In genomic region chr15:99631256-99631655, GRCh38 we compare ENCODE assay signal across 10 cellular contexts.
A peak's percentile ranks its signal among the peaks of the same experiment; 100 is the strongest.
DNase-seq lines count a peak whose midpoint lies in the region; ATAC-seq and TF ChIP-seq lines count a peak whose summit lies in the region.
"Had no signal": no experiment of that assay in that cellular context is flagged by ENCODE, and none has a peak within 500 bp of the region (broad histone marks: within the 10 kb centered on the region; RNA-seq: fewer than 3 reads in every experiment).

No MANE protein-coding gene starts in this region.

- peak; percentile 20 for ATAC-seq in activated CD8-positive, alpha-beta T cell treated with anti-CD3 and anti-CD28 coated beads for 36 hours
- ATAC-seq in activated CD8-positive, alpha-beta T cell treated with anti-CD3 and anti-CD28 coated beads, Interleukin-2, amount 10 ng/mL, durations not matched to agents 7 days and 5 days: no peak
- ATAC-seq in HG03097 (IDR thresholded peaks at IDR 0.05; ENCODE audit: low FRiP score, unreplicated experiment): peak; percentile 83
- ATAC-seq in activated T-helper 17 cell treated with anti-CD3 and anti-CD28 coated beads, Interleukin-2, amount 50 U/mL, for 72 hours (replicated peaks): peak; percentile 39
- ATAC-seq: A549, Panc1 had no signal

- peaks cover 33% of the 10 kb centered on the region for H3K36me3 Mint-ChIP-seq in activated CD8-positive, alpha-beta T cell treated with anti-CD3 and anti-CD28 coated beads for 36 hours (ENCODE audit: low read depth)
- H3K36me3 Mint-ChIP-seq in activated CD8-positive, alpha-beta T cell treated with anti-CD3 and anti-CD28 coated beads, Interleukin-2, amount 10 ng/mL, durations not matched to agents 7 days and 5 days (ENCODE audit: low read depth): peaks cover 43% of the 10 kb centered on the region
- peaks cover 45% of the 10 kb centered on the region for H3K36me3 Mint-ChIP-seq in activated T-helper 17 cell treated with anti-CD3 and anti-CD28 coated beads, Interleukin-2, amount 50 U/mL, for 72 hours (ENCODE audit: low read depth)
- peaks cover 55% of the 10 kb centered on the region for H3K36me3 Mint-ChIP-seq in stimulated activated naive CD8-positive, alpha-beta T cell treated with anti-CD3 and anti-CD28 coated beads, Interleukin-15, Interleukin-2, amounts not matched to agents 100 ng/mL and 50 ng/mL, for 24 hours (ENCODE audit: low read depth)

- H3K4me1 Mint-ChIP-seq in activated CD8-positive, alpha-beta T cell treated with anti-CD3 and anti-CD28 coated beads for 36 hours (ENCODE audit: low read depth): peaks cover 25% of the 10 kb centered on the region
- peaks cover 14% of the 10 kb centered on the region for H3K4me1 Mint-ChIP-seq in activated CD8-positive, alpha-beta T cell treated with anti-CD3 and anti-CD28 coated beads, Interleukin-2, amount 10 ng/mL, durations not matched to agents 7 days and 5 days (ENCODE audit: low read depth)
- H3K4me1 Mint-ChIP-seq in activated T-helper 17 cell treated with anti-CD3 and anti-CD28 coated beads, Interleukin-2, amount 50 U/mL, for 72 hours: peaks cover 14% of the 10 kb centered on the region
- H3K4me1 Mint-ChIP-seq in stimulated activated naive CD8-positive, alpha-beta T cell treated with anti-CD3 and anti-CD28 coated beads, Interleukin-15, Interleukin-2, amounts not matched to agents 100 ng/mL and 50 ng/mL, for 24 hours (ENCODE audit: low read depth): peaks cover 59% of the 10 kb centered on the region

- peak overlapping the region; percentile 21 for H3K27ac Mint-ChIP-seq in activated CD8-positive, alpha-beta T cell treated with anti-CD3 and anti-CD28 coated beads for 36 hours
- H3K27ac Mint-ChIP-seq in activated CD8-positive, alpha-beta T cell treated with anti-CD3 and anti-CD28 coated beads, Interleukin-2, amount 10 ng/mL, durations not matched to agents 7 days and 5 days: no peak overlapping the region
- no peak overlapping the region for H3K27ac Mint-ChIP-seq in activated T-helper 17 cell treated with anti-CD3 and anti-CD28 coated beads, Interleukin-2, amount 50 U/mL, for 72 hours
- peak overlapping the region; percentile 4 for H3K27ac Mint-ChIP-seq in stimulated activated naive CD8-positive, alpha-beta T cell treated with anti-CD3 and anti-CD28 coated beads, Interleukin-15, Interleukin-2, amounts not matched to agents 100 ng/mL and 50 ng/mL, for 24 hours

- peaks cover 4% of the 10 kb centered on the region for H3K9me3 Mint-ChIP-seq in activated CD8-positive, alpha-beta T cell treated with anti-CD3 and anti-CD28 coated beads for 36 hours
- peaks cover 12% of the 10 kb centered on the region for H3K9me3 Mint-ChIP-seq in activated CD8-positive, alpha-beta T cell treated with anti-CD3 and anti-CD28 coated beads, Interleukin-2, amount 10 ng/mL, durations not matched to agents 7 days and 5 days (ENCODE audit: insufficient read depth)
- H3K9me3 Mint-ChIP-seq in activated T-helper 17 cell treated with anti-CD3 and anti-CD28 coated beads, Interleukin-2, amount 50 U/mL, for 72 hours: peaks cover 4% of the 10 kb centered on the region
- peaks cover 6% of the 10 kb centered on the region for H3K9me3 Mint-ChIP-seq in stimulated activated naive CD8-positive, alpha-beta T cell treated with anti-CD3 and anti-CD28 coated beads, Interleukin-15, Interleukin-2, amounts not matched to agents 100 ng/mL and 50 ng/mL, for 24 hours

- H3K4me3 Mint-ChIP-seq in activated CD8-positive, alpha-beta T cell treated with anti-CD3 and anti-CD28 coated beads for 36 hours: no peak overlapping the region
- H3K4me3 Mint-ChIP-seq in activated CD8-positive, alpha-beta T cell treated with anti-CD3 and anti-CD28 coated beads, Interleukin-2, amount 10 ng/mL, durations not matched to agents 7 days and 5 days: no peak overlapping the region
- H3K4me3 Mint-ChIP-seq in activated T-helper 17 cell treated with anti-CD3 and anti-CD28 coated beads, Interleukin-2, amount 50 U/mL, for 72 hours: no peak overlapping the region
- no peak overlapping the region for H3K4me3 Mint-ChIP-seq in stimulated activated naive CD8-positive, alpha-beta T cell treated with anti-CD3 and anti-CD28 coated beads, Interleukin-15, Interleukin-2, amounts not matched to agents 100 ng/mL and 50 ng/mL, for 24 hours

- intact Hi-C loops in activated CD8-positive, alpha-beta T cell treated with anti-CD3 and anti-CD28 coated beads for 36 hours (cut with micrococcal nuclease): no loop called here

- POLR2A ChIA-PET in activated CD8-positive, alpha-beta T cell treated with anti-CD3 and anti-CD28 coated beads for 36 hours (lab: Charles Lee): no interaction called here
- POLR2A ChIA-PET in activated CD8-positive, alpha-beta T cell treated with anti-CD3 and anti-CD28 coated beads, Interleukin-2, amount 10 ng/mL, durations not matched to agents 7 days and 5 days (lab: Charles Lee): no interaction called here

- no peak for TF ChIP-seq CTCF in activated CD8-positive, alpha-beta T cell treated with anti-CD3 and anti-CD28 coated beads for 36 hours (IDR thresholded peaks at IDR 0.05)

- H3K27me3 Mint-ChIP-seq in activated CD8-positive, alpha-beta T cell treated with anti-CD3 and anti-CD28 coated beads for 36 hours: no peaks in the 10 kb centered on the region
- H3K27me3 Mint-ChIP-seq in activated CD8-positive, alpha-beta T cell treated with anti-CD3 and anti-CD28 coated beads, Interleukin-2, amount 10 ng/mL, durations not matched to agents 7 days and 5 days (ENCODE audit: low read depth): no peaks in the 10 kb centered on the region
- no peaks in the 10 kb centered on the region for H3K27me3 Mint-ChIP-seq in activated T-helper 17 cell treated with anti-CD3 and anti-CD28 coated beads, Interleukin-2, amount 50 U/mL, for 72 hours
- H3K27me3 Mint-ChIP-seq in stimulated activated naive CD8-positive, alpha-beta T cell treated with anti-CD3 and anti-CD28 coated beads, Interleukin-15, Interleukin-2, amounts not matched to agents 100 ng/mL and 50 ng/mL, for 24 hours: no peaks in the 10 kb centered on the region

- CTCF ChIA-PET in activated CD8-positive, alpha-beta T cell treated with anti-CD3 and anti-CD28 coated beads for 36 hours (lab: Charles Lee): no interaction called here
- CTCF ChIA-PET in activated CD8-positive, alpha-beta T cell treated with anti-CD3 and anti-CD28 coated beads, Interleukin-2, amount 10 ng/mL, durations not matched to agents 7 days and 5 days (lab: Charles Lee): interaction anchor here (1.7 kb wide), 1 partner anchor 73 kb away, joined by 4 read pairs; no protein-coding TSS in a partner anchor

- no peak for DNase-seq in activated CD8-positive, alpha-beta T cell treated with anti-CD3 and anti-CD28 coated beads for 36 hours
- no peak for DNase-seq in activated CD8-positive, alpha-beta T cell treated with anti-CD3 and anti-CD28 coated beads, Interleukin-2, amount 10 ng/mL, durations not matched to agents 7 days and 5 days
- DNase-seq in DMS79 (lab: John Stamatoyannopoulos, UW): no peak
- DNase-seq in NCI-H82 treated with DMSO at 0.1 percent for 48 hours (lab: John Stamatoyannopoulos, UW; ENCODE audit: unreplicated experiment): no peak
- no peak for DNase-seq in stimulated activated CD4-positive, alpha-beta T cell treated with anti-CD3 and anti-CD28 coated beads, Interleukin-1b, Interleukin-23, amount 100 ng/mL, for 48 hours

Comparison
In these comparisons a context has a peak if more than half of its experiments do, and no peak if none do; other contexts are left out.
1. H3K27ac Mint-ChIP-seq: peak in activated CD8-positive, alpha-beta T cell treated with anti-CD3 and anti-CD28 coated beads for 36 hours (single experiment) and stimulated activated naive CD8-positive, alpha-beta T cell treated with anti-CD3 and anti-CD28 coated beads, Interleukin-15, Interleukin-2, amounts not matched to agents 100 ng/mL and 50 ng/mL, for 24 hours (single experiment); none in activated CD8-positive, alpha-beta T cell treated with anti-CD3 and anti-CD28 coated beads, Interleukin-2, amount 10 ng/mL, durations not matched to agents 7 days and 5 days (single experiment) and activated T-helper 17 cell treated with anti-CD3 and anti-CD28 coated beads, Interleukin-2, amount 50 U/mL, for 72 hours (single experiment).